Comparison of ENCODE assay signal across 1 cellular context in genomic region chr12:92404259-92404894, GRCh38.
TF ChIP-seq lines count a peak whose summit lies in the region.

No MANE protein-coding gene starts in this region.

TF ChIP-seq in K562, 482 proteins besides CTCF, POLR2A, EP300 and RAD21 (continued from another document and continues in another):
- TF ChIP-seq RNF219 (CRISPR knock-in tag; IDR thresholded peaks at IDR 0.05), result no peak
- TF ChIP-seq, protein P1, sequence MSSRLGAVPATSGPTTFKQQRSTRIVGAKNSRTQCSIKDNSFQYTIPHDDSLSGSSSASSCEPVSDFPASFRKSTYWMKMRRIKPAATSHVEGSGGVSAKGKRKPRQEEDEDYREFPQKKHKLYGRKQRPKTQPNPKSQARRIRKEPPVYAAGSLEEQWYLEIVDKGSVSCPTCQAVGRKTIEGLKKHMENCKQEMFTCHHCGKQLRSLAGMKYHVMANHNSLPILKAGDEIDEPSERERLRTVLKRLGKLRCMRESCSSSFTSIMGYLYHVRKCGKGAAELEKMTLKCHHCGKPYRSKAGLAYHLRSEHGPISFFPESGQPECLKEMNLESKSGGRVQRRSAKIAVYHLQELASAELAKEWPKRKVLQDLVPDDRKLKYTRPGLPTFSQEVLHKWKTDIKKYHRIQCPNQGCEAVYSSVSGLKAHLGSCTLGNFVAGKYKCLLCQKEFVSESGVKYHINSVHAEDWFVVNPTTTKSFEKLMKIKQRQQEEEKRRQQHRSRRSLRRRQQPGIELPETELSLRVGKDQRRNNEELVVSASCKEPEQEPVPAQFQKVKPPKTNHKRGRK (tag; IDR thresholded peaks at IDR 0.05), result no peak
- no peak for TF ChIP-seq ZNF280A (IDR thresholded peaks at IDR 0.05; ENCODE audit: low read depth, partially characterized antibody)
- TF ChIP-seq NRF1 (conservative IDR thresholded peaks at IDR 0.05 in 1 of 2, IDR thresholded peaks at IDR 0.05 in 1 of 2), result no peak
- TF ChIP-seq YY1 (IDR thresholded peaks at IDR 0.05; ENCODE audit: borderline replicate concordance in 1 of 3, control insufficient read depth in 1 of 3, extremely low read depth in 1 of 3, insufficient read depth in 3 of 3, insufficient read length in 1 of 3, insufficient replicate concordance in 2 of 3, low read depth in 1 of 3, low read length in 2 of 3), result no peak
- TF ChIP-seq ZFX (CRISPR knock-in tag; IDR thresholded peaks at IDR 0.05), result no peak
- TF ChIP-seq ZNF408 (CRISPR knock-in tag; IDR thresholded peaks at IDR 0.05; ENCODE audit: low read depth), result no peak
- TF ChIP-seq KLF1 (tag; IDR thresholded peaks at IDR 0.05), result no peak
- TF ChIP-seq ZNF830 (CRISPR knock-in tag; IDR thresholded peaks at IDR 0.05), result no peak
- no peak for TF ChIP-seq CBFA2T2 (conservative IDR thresholded peaks at IDR 0.05)
- TF ChIP-seq PRPF4 (IDR thresholded peaks at IDR 0.05; ENCODE audit: insufficient read depth, low read depth, low read length, poor library complexity, severe bottlenecking), result no peak
- TF ChIP-seq SFPQ (IDR thresholded peaks at IDR 0.05; ENCODE audit: low read depth, low read length), result no peak
- TF ChIP-seq, protein P2, sequence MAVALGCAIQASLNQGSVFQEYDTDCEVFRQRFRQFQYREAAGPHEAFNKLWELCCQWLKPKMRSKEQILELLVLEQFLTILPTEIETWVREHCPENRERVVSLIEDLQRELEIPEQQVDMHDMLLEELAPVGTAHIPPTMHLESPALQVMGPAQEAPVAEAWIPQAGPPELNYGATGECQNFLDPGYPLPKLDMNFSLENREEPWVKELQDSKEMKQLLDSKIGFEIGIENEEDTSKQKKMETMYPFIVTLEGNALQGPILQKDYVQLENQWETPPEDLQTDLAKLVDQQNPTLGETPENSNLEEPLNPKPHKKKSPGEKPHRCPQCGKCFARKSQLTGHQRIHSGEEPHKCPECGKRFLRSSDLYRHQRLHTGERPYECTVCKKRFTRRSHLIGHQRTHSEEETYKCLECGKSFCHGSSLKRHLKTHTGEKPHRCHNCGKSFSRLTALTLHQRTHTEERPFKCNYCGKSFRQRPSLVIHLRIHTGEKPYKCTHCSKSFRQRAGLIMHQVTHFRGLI (CRISPR knock-in tag; IDR thresholded peaks at IDR 0.05), result no peak
- TF ChIP-seq CSDE1 (IDR thresholded peaks at IDR 0.05), result 0 out of 4 replicates have a peak, but pooled peaks of 1 of the 2 experiments have one; percentile 25
- TF ChIP-seq KDM5B (IDR thresholded peaks at IDR 0.05; ENCODE audit: insufficient replicate concordance, low read depth, low read length), result peak; percentile 29
- TF ChIP-seq RBM39 (optimal IDR thresholded peaks at IDR 0.05; ENCODE audit: low read depth, low read length), result no peak
- TF ChIP-seq SMAD1 (IDR thresholded peaks at IDR 0.05; ENCODE audit: low read depth, low read length, partially characterized antibody), result no peak
- TF ChIP-seq LEF1 (IDR thresholded peaks at IDR 0.05), result no peak
- TF ChIP-seq ZNF57 (CRISPR knock-in tag; IDR thresholded peaks at IDR 0.05), result no peak
- TF ChIP-seq HNRNPUL1 (IDR thresholded peaks at IDR 0.05; ENCODE audit: low read length), result no peak
- no peak for TF ChIP-seq ZNF655 (CRISPR knock-in tag; IDR thresholded peaks at IDR 0.05)
- no peak for TF ChIP-seq CBX5 (IDR thresholded peaks at IDR 0.05; ENCODE audit: borderline replicate concordance, low read depth)
- TF ChIP-seq FOXM1 (IDR thresholded peaks at IDR 0.05; ENCODE audit: low read depth), result no peak
- no peak for TF ChIP-seq FOXM1 (CRISPR knock-in tag; IDR thresholded peaks at IDR 0.05; ENCODE audit: low read depth)
- TF ChIP-seq ZNF134 (CRISPR knock-in tag; conservative IDR thresholded peaks at IDR 0.05), result no peak
- TF ChIP-seq PTBP1 (IDR thresholded peaks at IDR 0.05; ENCODE audit: low read depth, low read length), result no peak
- TF ChIP-seq RNF2 (IDR thresholded peaks at IDR 0.05), result peak; percentile 6; the same call in 1 of the 2 replicates
- TF ChIP-seq STAT5B (CRISPR knock-in tag; IDR thresholded peaks at IDR 0.05), result no peak
- no peak for TF ChIP-seq TGIF2 (CRISPR knock-in tag; IDR thresholded peaks at IDR 0.05)
- no peak for TF ChIP-seq NR2C1 (IDR thresholded peaks at IDR 0.05)
- 0 out of 2 replicates have a peak, but pooled peaks have one; percentile 7 for TF ChIP-seq NR2C1 (tag; IDR thresholded peaks at IDR 0.05)
- peak; percentile 63 for TF ChIP-seq CHD4 (IDR thresholded peaks at IDR 0.05; ENCODE audit: insufficient read depth, insufficient replicate concordance, low read depth, low read length, poor library complexity, severe bottlenecking)
- TF ChIP-seq, protein P3, sequence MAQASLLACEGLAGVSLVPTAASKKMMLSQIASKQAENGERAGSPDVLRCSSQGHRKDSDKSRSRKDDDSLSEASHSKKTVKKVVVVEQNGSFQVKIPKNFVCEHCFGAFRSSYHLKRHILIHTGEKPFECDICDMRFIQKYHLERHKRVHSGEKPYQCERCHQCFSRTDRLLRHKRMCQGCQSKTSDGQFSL (CRISPR knock-in tag; IDR thresholded peaks at IDR 0.05), result no peak
- TF ChIP-seq, protein P3 (tag; IDR thresholded peaks at IDR 0.05), result no peak
- no peak for TF ChIP-seq DEAF1 (CRISPR knock-in tag; IDR thresholded peaks at IDR 0.05)
- no peak for TF ChIP-seq TCF3 (CRISPR knock-in tag; IDR thresholded peaks at IDR 0.05)
- 0 out of 2 replicates have a peak, but pooled peaks have one; percentile 6 for TF ChIP-seq DDX20 (tag; IDR thresholded peaks at IDR 0.05; ENCODE audit: low read depth)
- TF ChIP-seq ZNF347 (CRISPR knock-in tag; IDR thresholded peaks at IDR 0.05; ENCODE audit: low read depth), result no peak
- TF ChIP-seq FOXA3 (CRISPR knock-in tag; conservative IDR thresholded peaks at IDR 0.05 in 1 of 2, IDR thresholded peaks at IDR 0.05 in 1 of 2), result no peak
- TF ChIP-seq TRIM25 (IDR thresholded peaks at IDR 0.05; ENCODE audit: borderline replicate concordance), result no peak
- TF ChIP-seq HMBOX1 (IDR thresholded peaks at IDR 0.05), result peak; percentile 97
- no peak for TF ChIP-seq ETV6 (IDR thresholded peaks at IDR 0.05; ENCODE audit: borderline replicate concordance in 1 of 2, low read depth in 2 of 2, low read length in 1 of 2)
- TF ChIP-seq ETV6 (CRISPR knock-in tag; IDR thresholded peaks at IDR 0.05; ENCODE audit: borderline replicate concordance), result no peak
- no peak for TF ChIP-seq TAF9B (IDR thresholded peaks at IDR 0.05; ENCODE audit: partially characterized antibody)
- no peak for TF ChIP-seq SP1 (CRISPR knock-in tag; IDR thresholded peaks at IDR 0.05)
- TF ChIP-seq PHB (CRISPR knock-in tag; IDR thresholded peaks at IDR 0.05), result no peak
- no peak for TF ChIP-seq COPS2 (conservative IDR thresholded peaks at IDR 0.05)
- TF ChIP-seq FOSL1 (tag; conservative IDR thresholded peaks at IDR 0.05), result no peak; the same call in none of the 2 replicates
- no peak for TF ChIP-seq EGR1 (conservative IDR thresholded peaks at IDR 0.05)
- TF ChIP-seq, protein P4, sequence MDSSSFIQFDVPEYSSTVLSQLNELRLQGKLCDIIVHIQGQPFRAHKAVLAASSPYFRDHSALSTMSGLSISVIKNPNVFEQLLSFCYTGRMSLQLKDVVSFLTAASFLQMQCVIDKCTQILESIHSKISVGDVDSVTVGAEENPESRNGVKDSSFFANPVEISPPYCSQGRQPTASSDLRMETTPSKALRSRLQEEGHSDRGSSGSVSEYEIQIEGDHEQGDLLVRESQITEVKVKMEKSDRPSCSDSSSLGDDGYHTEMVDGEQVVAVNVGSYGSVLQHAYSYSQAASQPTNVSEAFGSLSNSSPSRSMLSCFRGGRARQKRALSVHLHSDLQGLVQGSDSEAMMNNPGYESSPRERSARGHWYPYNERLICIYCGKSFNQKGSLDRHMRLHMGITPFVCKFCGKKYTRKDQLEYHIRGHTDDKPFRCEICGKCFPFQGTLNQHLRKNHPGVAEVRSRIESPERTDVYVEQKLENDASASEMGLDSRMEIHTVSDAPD (CRISPR knock-in tag; IDR thresholded peaks at IDR 0.05), result no peak
- TF ChIP-seq POLR2AphosphoS2 (IDR thresholded peaks at IDR 0.05; ENCODE audit: low read length), result no peak
- no peak for TF ChIP-seq HDAC6 (IDR thresholded peaks at IDR 0.05; ENCODE audit: low read depth, low read length)
- no peak for TF ChIP-seq ZNF165 (CRISPR knock-in tag; IDR thresholded peaks at IDR 0.05; ENCODE audit: borderline replicate concordance)
